In genomic region chr14:61145903-61146411, GRCh38 we compare ENCODE assay signal across 9 cellular contexts.
DNase-seq lines count a peak whose midpoint lies in the region; ATAC-seq and TF ChIP-seq lines count a peak whose summit lies in the region.
"Had no signal": no experiment of that assay in that cellular context is flagged by ENCODE, and none has a peak within 500 bp of the region (broad histone marks: within the 10 kb centered on the region; RNA-seq: fewer than 3 reads in every experiment).

No MANE protein-coding gene starts in this region.

- H3K4ac ChIP-seq in mesenchymal stem cell (ENCODE audit: low read depth in 1 of 2, low read length in 2 of 2) = peak overlapping the region in 1 of 2 experiments; percentile 51

- intact Hi-C loops in mammary epithelial cell (cut with micrococcal nuclease) = loop anchor here (1.0 to 2.0 kb wide), 3 partner anchors 32 to 107 kb away; no protein-coding TSS in a partner anchor
- intact Hi-C loops in vagina (cut with DNase I) = no loop called here

- 7% methylated on average over 5 of the region's 6 CpGs for WGBS in mammary epithelial cell (ENCODE audit: low coverage, missing lambda C conversion rate)
- 60% methylated on average over 5 of the region's 6 CpGs for WGBS in mesenchymal stem cell

- no TSS peak for BruUV-seq in mammary epithelial cell (replicated peaks; lab: Mats Ljungman, UMichigan)

- H4K91ac ChIP-seq in mesenchymal stem cell (ENCODE audit: low read length) = peak overlapping the region; percentile 19

- no peak overlapping the region for H2BK15ac ChIP-seq in mesenchymal stem cell (ENCODE audit: low read depth, poor library complexity, severe bottlenecking)

- H2AFZ ChIP-seq in mammary epithelial cell (ENCODE audit: low read depth, low read length) (peak overlapping the region; percentile 64), mesenchymal stem cell (ENCODE audit: low read depth, low read length) (no peak overlapping the region)

- H3K9me3 ChIP-seq in mammary epithelial cell (replicated peaks; ENCODE audit: insufficient read depth, low read length) (peaks cover 11% of the 10 kb centered on the region), mesenchymal stem cell (ENCODE audit: control insufficient read depth, low read length) (peaks cover 5% of the 10 kb centered on the region), vagina (no peaks in the 10 kb centered on the region)

- H2BK12ac ChIP-seq in mesenchymal stem cell (ENCODE audit: low read length in 2 of 2) = no peak overlapping the region

- H3K36me3 ChIP-seq in mammary epithelial cell (ENCODE audit: insufficient read depth, low read length) (no peaks in the 10 kb centered on the region), mesenchymal stem cell (ENCODE audit: control insufficient read depth in 1 of 2, insufficient read depth in 2 of 2, low read depth in 1 of 2, low read length in 2 of 2) (peaks cover 0 to 3% of the 10 kb centered on the region in 2 experiments), vagina (no peaks in the 10 kb centered on the region)

- H4K20me1 ChIP-seq in mammary epithelial cell (ENCODE audit: insufficient read depth, low read length) = no peaks in the 10 kb centered on the region

- no peaks in the 10 kb centered on the region for H3K79me2 ChIP-seq in mammary epithelial cell (ENCODE audit: insufficient read depth, low read length)

- H3K4me2 ChIP-seq in mammary epithelial cell (ENCODE audit: insufficient read depth, low read depth, low read length) (peak overlapping the region; percentile 48), mesenchymal stem cell (ENCODE audit: low read length, poor library complexity, severe bottlenecking) (no peak overlapping the region)

- H3K9ac ChIP-seq in mammary epithelial cell (ENCODE audit: insufficient read depth, low read length) = peak overlapping the region; percentile 43
- peak overlapping the region; percentile 67 for H3K9ac ChIP-seq in mesenchymal stem cell (ENCODE audit: low read length)

- H3K79me1 ChIP-seq in mesenchymal stem cell (replicated peaks; ENCODE audit: low read length, poor library complexity, severe bottlenecking) = no peaks in the 10 kb centered on the region

- H3K27ac ChIP-seq in mammary epithelial cell (ENCODE audit: insufficient read depth, low read depth, low read length) = peak overlapping the region; percentile 82
- H3K27ac ChIP-seq in mesenchymal stem cell (ENCODE audit: low read length, poor library complexity, severe bottlenecking) = peak overlapping the region; percentile 90
- H3K27ac ChIP-seq in vagina = peak overlapping the region; percentile 68

- CTCF ChIA-PET in mammary epithelial cell (lab: Charles Lee; ENCODE audit: low non-redundant PET) = interaction anchor here (0.7 kb wide), 1 partner anchor 178 kb away, joined by 3 read pairs; no protein-coding TSS in a partner anchor

- dilution Hi-C loops in mammary epithelial cell (cut with HindIII; ENCODE audit: low sequenced_read_pairs) = no loop called here

- no peak overlapping the region for H3K4me3 ChIP-seq in mammary epithelial cell (replicated peaks in 1 of 3; ENCODE audit: insufficient read depth in 1 of 3, low read depth in 2 of 3, low read length in 3 of 3)
- H3K4me3 ChIP-seq in mesenchymal stem cell (ENCODE audit: insufficient read depth in 1 of 2, low read depth in 1 of 2, low read length in 2 of 2) = peak overlapping the region in 1 of 2 experiments; percentile 23
- H3K4me3 ChIP-seq in vagina = no peak overlapping the region

- TF ChIP-seq POLR2A in vagina (IDR thresholded peaks at IDR 0.05) = no peak

- ATAC-seq in HG03565 (IDR thresholded peaks at IDR 0.05; ENCODE audit: unreplicated experiment) (no peak), GM21367 (IDR thresholded peaks at IDR 0.05; ENCODE audit: unreplicated experiment) (no peak)
- ATAC-seq: activated naive CD4-positive, alpha-beta T cell treated with anti-CD3 and anti-CD28 coated beads, Interleukin-2, amount 50 U/mL, for 72 hours had no signal

- no peak overlapping the region for H2BK120ac ChIP-seq in mesenchymal stem cell (ENCODE audit: low read depth, low read length)

- no peak overlapping the region for H4K8ac ChIP-seq in mesenchymal stem cell (ENCODE audit: low read length)

- H2AK5ac ChIP-seq in mesenchymal stem cell (ENCODE audit: low read length, severe bottlenecking) = no peak overlapping the region

- in situ Hi-C loops in mammary epithelial cell (cut with MboI; ENCODE audit: low sequenced_read_pairs in 2 of 2) = no loop called here

- H3K27me3 ChIP-seq in mammary epithelial cell (ENCODE audit: insufficient read depth, low read length) (no peaks in the 10 kb centered on the region), mesenchymal stem cell (ENCODE audit: control insufficient read depth in 1 of 2, insufficient read depth in 1 of 2, low read length in 2 of 2) (no peaks in the 10 kb centered on the region), vagina (no peaks in the 10 kb centered on the region)

- peak; percentile 56 for DNase-seq in NCI-H345 (lab: John Stamatoyannopoulos, UW)
- DNase-seq in NCI-H345 treated with DMSO at 0.1 percent for 48 hours (lab: John Stamatoyannopoulos, UW; ENCODE audit: unreplicated experiment) = no peak
- DNase-seq in mammary epithelial cell = peak; percentile 84
- DNase-seq in mesenchymal stem cell = no peak
- DNase-seq in vagina (ENCODE audit: extremely low spot score in 2 of 2) = no peak
- no peak for DNase-seq in stimulated activated CD4-positive, alpha-beta T cell treated with anti-CD3 and anti-CD28 coated beads, Interleukin-4, amount 100 ng/mL, for 24 hours

- H3K4me1 ChIP-seq in mammary epithelial cell (ENCODE audit: insufficient read depth, low read length) (peaks cover 45% of the 10 kb centered on the region), mesenchymal stem cell (ENCODE audit: control insufficient read depth, insufficient read depth, low read depth, low read length) (peaks cover 20% of the 10 kb centered on the region), vagina (peaks cover 37% of the 10 kb centered on the region)

- TF ChIP-seq CTCF in mammary epithelial cell (conservative IDR thresholded peaks at IDR 0.05 in 1 of 2, IDR thresholded peaks at IDR 0.05 in 1 of 2; ENCODE audit: extremely low read depth in 1 of 2, insufficient read depth in 1 of 2, low read depth in 1 of 2, low read length in 2 of 2) = no peak
- no peak for TF ChIP-seq CTCF in vagina (IDR thresholded peaks at IDR 0.05)

- peak overlapping the region; percentile 21 for H2BK5ac ChIP-seq in mesenchymal stem cell (ENCODE audit: low read depth, low read length, poor library complexity, severe bottlenecking)

- H3K23ac ChIP-seq in mesenchymal stem cell (ENCODE audit: low read length in 2 of 2) = no peak overlapping the region

- H3K18ac ChIP-seq in mesenchymal stem cell (ENCODE audit: low read depth in 1 of 2, low read length in 2 of 2) = peak overlapping the region in 1 of 2 experiments; percentile 17

- no peak overlapping the region for H3K14ac ChIP-seq in mesenchymal stem cell (ENCODE audit: low read length in 2 of 2)

Comparison
In these comparisons a context has a peak if more than half of its experiments do, and no peak if none do; other contexts are left out.
1. DNase-seq: peak in NCI-H345 (single experiment) and mammary epithelial cell (single experiment); none in NCI-H345 treated with DMSO at 0.1 percent for 48 hours (single experiment), mesenchymal stem cell (single experiment), vagina (0 of 2) and stimulated activated CD4-positive, alpha-beta T cell treated with anti-CD3 and anti-CD28 coated beads, Interleukin-4, amount 100 ng/mL, for 24 hours (single experiment).
2. Peak in every context shown above with its lines, with median percentiles within 50 percentile points of each other: H3K27ac ChIP-seq.